26 cellular contexts compared by ENCODE assay signal in genomic region chr4:46975144-46975543, GRCh38. TPM values are rescaled to one million over a fixed set of nuclear protein-coding genes. Genes with fewer than 3 reads are reported as not detected.
"Had no signal": no experiment of that assay in that cellular context is flagged by ENCODE, and none has a peak within 500 bp of the region (broad histone marks: within the 10 kb centered on the region; RNA-seq: fewer than 3 reads in every experiment).

No MANE protein-coding gene starts in this region.

- H3K27ac Mint-ChIP-seq: activated B cell treated with CpG ODN at 0.5 μM for 24 hours; activated CD4-positive, alpha-beta memory T cell treated with anti-CD3 and anti-CD28 coated beads for 36 hours; activated CD4-positive, alpha-beta T cell treated with anti-CD3 and anti-CD28 coated beads, Interleukin-2, amount 10 ng/mL, durations not matched to agents 7 days and 5 days; activated naive CD4-positive, alpha-beta T cell treated with anti-CD3 and anti-CD28 coated beads, Interleukin-2, amount 50 U/mL, for 72 hours; activated naive CD8-positive, alpha-beta T cell treated with anti-CD3 and anti-CD28 coated beads, Interleukin-2, amount 50 U/mL, for 24 hours; T-helper 17 cell had no signal

- H3K4me3 Mint-ChIP-seq: activated B cell treated with CpG ODN at 0.5 μM for 24 hours; activated CD4-positive, alpha-beta memory T cell treated with anti-CD3 and anti-CD28 coated beads for 36 hours; activated CD4-positive, alpha-beta T cell treated with anti-CD3 and anti-CD28 coated beads, Interleukin-2, amount 10 ng/mL, durations not matched to agents 7 days and 5 days; activated naive CD8-positive, alpha-beta T cell treated with anti-CD3 and anti-CD28 coated beads, Interleukin-2, amount 50 U/mL, for 24 hours; activated T-cell treated with anti-CD3 and anti-CD28 coated beads, Interleukin-2, amount 50 U/mL, for 4 hours; central memory CD8-positive, alpha-beta T cell; T-helper 17 cell had no signal

- H2AFZ ChIP-seq: PC-9 had no signal

- H3K36me3 Mint-ChIP-seq: activated CD4-positive, alpha-beta memory T cell treated with anti-CD3 and anti-CD28 coated beads for 36 hours; activated naive CD4-positive, alpha-beta T cell treated with anti-CD3 and anti-CD28 coated beads, Interleukin-2, amount 50 U/mL, for 72 hours; brain had no signal

- H3K27me3 Mint-ChIP-seq: activated B cell treated with CpG ODN at 0.5 μM for 24 hours, brain had no signal

- H3K4me3 ChIP-seq: PC-9 had no signal

- H3K27ac ChIP-seq: PC-9 had no signal

- FAIRE-seq: astrocyte had no signal

- H3K9me3 Mint-ChIP-seq: activated B cell treated with CpG ODN at 0.5 μM for 24 hours; activated CD4-positive, alpha-beta memory T cell treated with anti-CD3 and anti-CD28 coated beads for 36 hours; activated CD4-positive, alpha-beta T cell treated with anti-CD3 and anti-CD28 coated beads, Interleukin-2, amount 10 ng/mL, durations not matched to agents 7 days and 5 days; activated naive CD4-positive, alpha-beta T cell treated with anti-CD3 and anti-CD28 coated beads, Interleukin-2, amount 50 U/mL, for 72 hours; activated naive CD8-positive, alpha-beta T cell treated with anti-CD3 and anti-CD28 coated beads, Interleukin-2, amount 50 U/mL, for 24 hours; activated T-cell treated with anti-CD3 and anti-CD28 coated beads, Interleukin-2, amount 50 U/mL, for 4 hours; brain; central memory CD8-positive, alpha-beta T cell had no signal

- DNase-seq: activated B cell treated with CpG ODN at 0.5 μM for 24 hours; activated CD4-positive, alpha-beta memory T cell treated with anti-CD3 and anti-CD28 coated beads for 36 hours; activated CD4-positive, alpha-beta T cell treated with anti-CD3 and anti-CD28 coated beads for 1 hour; activated CD4-positive, alpha-beta T cell treated with anti-CD3 and anti-CD28 coated beads, Interleukin-2, amount 10 ng/mL, durations not matched to agents 7 days and 5 days; activated CD8-positive, alpha-beta memory T cell treated with anti-CD3 and anti-CD28 coated beads for 24 hours; activated effector memory CD4-positive, alpha-beta T cell treated with anti-CD3 and anti-CD28 coated beads, Interleukin-2, amount 50 U/mL, for 16 hours; activated naive CD4-positive, alpha-beta T cell treated with Interleukin-2 at 50 U/mL for 16 hours; activated naive CD8-positive, alpha-beta T cell treated with anti-CD3 and anti-CD28 coated beads, Interleukin-2, amount 50 U/mL, for 24 hours; activated T-cell treated with anti-CD3 and anti-CD28 coated beads, Interleukin-2, amount 50 U/mL, for 4 hours; amygdala; cortex of kidney; NCI-H1105 treated with DMSO at 0.1 percent for 48 hours; NCI-H1436 treated with DMSO at 0.1 percent for 48 hours; NCI-H2171; NCI-H226; NCI-H510A; NCI-H526 treated with DMSO at 0.1 percent for 48 hours; PC-9; SHP77 treated with DMSO at 0.1 percent for 48 hours; T-helper 17 cell; T-helper 9 cell had no signal

- H3K4me1 Mint-ChIP-seq: activated CD4-positive, alpha-beta T cell treated with anti-CD3 and anti-CD28 coated beads, Interleukin-2, amount 10 ng/mL, durations not matched to agents 7 days and 5 days; activated naive CD8-positive, alpha-beta T cell treated with anti-CD3 and anti-CD28 coated beads, Interleukin-2, amount 50 U/mL, for 24 hours; central memory CD8-positive, alpha-beta T cell; T-helper 17 cell had no signal

- ATAC-seq: activated naive CD4-positive, alpha-beta T cell treated with anti-CD3 and anti-CD28 coated beads, Interleukin-2, amount 50 U/mL, for 72 hours; activated naive CD8-positive, alpha-beta T cell treated with anti-CD3 and anti-CD28 coated beads, Interleukin-2, amount 50 U/mL, for 24 hours; activated T-cell treated with anti-CD3 and anti-CD28 coated beads, Interleukin-2, amount 50 U/mL, for 4 hours; T-helper 17 cell had no signal

- H3K4me2 ChIP-seq: PC-9 had no signal

RNA-seq across cellular contexts. Expression of gene GABRA4, which starts 18.2 kb away (rescaled TPM):
- total RNA-seq: activated B cell treated with CpG ODN at 0.5 μM for 24 hours; activated CD4-positive, alpha-beta memory T cell treated with anti-CD3 and anti-CD28 coated beads for 36 hours; activated CD4-positive, alpha-beta T cell treated with anti-CD3 and anti-CD28 coated beads, Interleukin-2, amount 10 ng/mL, durations not matched to agents 7 days and 5 days; activated naive CD4-positive, alpha-beta T cell treated with anti-CD3 and anti-CD28 coated beads, Interleukin-2, amount 50 U/mL, for 72 hours; activated T-cell treated with anti-CD3 and anti-CD28 coated beads, Interleukin-2, amount 50 U/mL, for 4 hours; astrocyte; PC-9; SK-MEL-5; T-helper 17 cell had no signal

RNA-seq across cellular contexts. Expression of gene GABRB1, which starts 56.2 kb away (rescaled TPM):
- total RNA-seq: activated B cell treated with CpG ODN at 0.5 μM for 24 hours; activated CD4-positive, alpha-beta memory T cell treated with anti-CD3 and anti-CD28 coated beads for 36 hours; activated CD4-positive, alpha-beta T cell treated with anti-CD3 and anti-CD28 coated beads, Interleukin-2, amount 10 ng/mL, durations not matched to agents 7 days and 5 days; activated naive CD4-positive, alpha-beta T cell treated with anti-CD3 and anti-CD28 coated beads, Interleukin-2, amount 50 U/mL, for 72 hours; activated T-cell treated with anti-CD3 and anti-CD28 coated beads, Interleukin-2, amount 50 U/mL, for 4 hours; astrocyte; PC-9; SK-MEL-5; T-helper 17 cell had no signal
